Comparison of ENCODE assay signal across 24 cellular contexts in the genomic region with DNA sequence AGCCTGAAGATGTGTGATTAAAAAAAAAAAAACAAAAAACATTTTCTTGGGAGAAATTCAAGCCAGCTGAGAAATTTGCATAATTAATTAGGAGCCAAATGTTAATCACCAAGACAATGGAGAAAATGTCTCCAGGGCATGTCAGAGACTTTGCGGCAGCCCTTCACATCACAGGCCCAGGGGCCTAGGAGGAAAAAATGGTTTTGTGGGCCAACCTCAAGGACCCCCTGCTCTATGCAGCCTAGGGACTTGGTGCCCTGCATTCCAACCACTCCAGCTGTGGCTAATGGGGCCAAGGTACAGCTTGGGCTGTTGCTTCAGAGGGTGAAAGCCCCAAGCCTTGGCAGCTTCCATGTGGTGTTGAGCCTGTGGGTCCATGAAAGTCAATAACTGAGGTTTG.
DNase-seq lines count a peak whose midpoint lies in the region; ATAC-seq, FAIRE-seq and TF ChIP-seq lines count a peak whose summit lies in the region.
"Had no signal": no experiment of that assay in that cellular context is flagged by ENCODE, and none has a peak within 500 bp of the region (broad histone marks: within the 10 kb centered on the region; RNA-seq: fewer than 3 reads in every experiment).

No MANE protein-coding gene starts in this region.

- CTCF ChIA-PET in A549 (lab: Yijun Ruan, JAX), result no interaction called here
- CTCF ChIA-PET in WTC11 (lab: Charles Lee), result no interaction called here

- DNase-seq in A549 (ENCODE audit: low read depth in 1 of 2, low spot score in 1 of 2) (no peak), WTC11 (ENCODE audit: low spot score) (no peak), endodermal cell (no peak), GM12891 (ENCODE audit: insufficient read length, low spot score) (no peak)
- DNase-seq in activated CD8-positive, alpha-beta memory T cell treated with anti-CD3 and anti-CD28 coated beads, Interleukin-2, amount 50 U/mL, for 48 hours, result no peak
- DNase-seq: ACHN; BE2C; C1 segment of cervical spinal cord; CD4-positive, alpha-beta memory T cell; CD4-positive, CD25-positive, alpha-beta regulatory T cell; CD8-positive, alpha-beta memory T cell; COR-L47; DMS 273 treated with DMSO at 0.1 percent for 48 hours; DMS153; DMS53; DMS79; DND-41; EL; GDM1 had no signal

- H3K4me3 Mint-ChIP-seq in WTC11 (no peak overlapping the region), endodermal cell (no peak overlapping the region)
- H3K4me3 Mint-ChIP-seq: CD14-positive monocyte; CD4-positive, alpha-beta memory T cell; CD4-positive, CD25-positive, alpha-beta regulatory T cell; CD8-positive, alpha-beta memory T cell had no signal

- H3K27me3 Mint-ChIP-seq in WTC11 (ENCODE audit: low read depth) (no peaks in the 10 kb centered on the region; the same call in 1 of the 2 replicates), endodermal cell (ENCODE audit: insufficient read depth) (no peaks in the 10 kb centered on the region)
- H3K27me3 Mint-ChIP-seq: CD4-positive, alpha-beta memory T cell; CD8-positive, alpha-beta memory T cell had no signal

- TF ChIP-seq RAD21 in A549 (conservative IDR thresholded peaks at IDR 0.05 in 1 of 2, IDR thresholded peaks at IDR 0.05 in 1 of 2), result no peak

- POLR2A ChIA-PET in A549 (lab: Yijun Ruan, JAX), result no interaction called here
- POLR2A ChIA-PET in WTC11 (lab: Charles Lee), result no interaction called here

- no peak overlapping the region for H3K9ac ChIP-seq in endodermal cell (ENCODE audit: extremely low read depth, low read length, poor library complexity, severe bottlenecking)
- H3K9ac ChIP-seq: BLaER1 had no signal

- H3K36me3 Mint-ChIP-seq in WTC11 (peaks cover 41% of the 10 kb centered on the region), endodermal cell (ENCODE audit: low read depth) (peaks cover 6% of the 10 kb centered on the region)
- H3K36me3 Mint-ChIP-seq: CD14-positive monocyte; CD4-positive, alpha-beta memory T cell; CD4-positive, CD25-positive, alpha-beta regulatory T cell; CD8-positive, alpha-beta memory T cell had no signal

- H3K4me1 Mint-ChIP-seq in WTC11 (no peaks in the 10 kb centered on the region), endodermal cell (no peaks in the 10 kb centered on the region)
- H3K4me1 Mint-ChIP-seq: CD14-positive monocyte; CD4-positive, alpha-beta memory T cell; CD4-positive, CD25-positive, alpha-beta regulatory T cell; CD8-positive, alpha-beta memory T cell had no signal

- H3K9me3 Mint-ChIP-seq in WTC11 (peaks cover 68% of the 10 kb centered on the region), endodermal cell (peaks cover 61% of the 10 kb centered on the region)

- H3K9me3 ChIP-seq in A549 (peaks cover 10% of the 10 kb centered on the region), endodermal cell (ENCODE audit: control insufficient read depth, low read length) (peaks cover 31% of the 10 kb centered on the region)
- H3K9me3 ChIP-seq: BE2C had no signal

- H3K4me1 ChIP-seq in A549, result no peaks in the 10 kb centered on the region
- H3K4me1 ChIP-seq in endodermal cell (ENCODE audit: control insufficient read depth, insufficient read depth, low read length), result no peaks in the 10 kb centered on the region
- H3K4me1 ChIP-seq: BE2C, BLaER1 had no signal

- H3K27ac ChIP-seq in A549, result no peak overlapping the region
- H3K27ac ChIP-seq in endodermal cell (ENCODE audit: low read depth, low read length), result no peak overlapping the region
- H3K27ac ChIP-seq: 22Rv1, BLaER1 had no signal

- no peak for TF ChIP-seq CTCF in A549 (IDR thresholded peaks at IDR 0.05)
- no peak for TF ChIP-seq CTCF in WTC11 (IDR thresholded peaks at IDR 0.05)
- no peak for TF ChIP-seq CTCF in endodermal cell (conservative IDR thresholded peaks at IDR 0.05)

- no peaks in the 10 kb centered on the region for H3K36me3 ChIP-seq in endodermal cell (ENCODE audit: control insufficient read depth, insufficient read depth, low read length)
- H3K36me3 ChIP-seq: BE2C, BLaER1 had no signal

- H3K27ac Mint-ChIP-seq in WTC11 (no peak overlapping the region), endodermal cell (no peak overlapping the region)
- H3K27ac Mint-ChIP-seq: CD14-positive monocyte; CD4-positive, alpha-beta memory T cell; CD4-positive, CD25-positive, alpha-beta regulatory T cell; CD8-positive, alpha-beta memory T cell had no signal

- TF ChIP-seq POLR2A in A549 (IDR thresholded peaks at IDR 0.05; ENCODE audit: low read length), result no peak
- no peak for TF ChIP-seq POLR2A in GM12891 (IDR thresholded peaks at IDR 0.05; ENCODE audit: low read depth, low read length)

- no peaks in the 10 kb centered on the region for H3K27me3 ChIP-seq in endodermal cell (ENCODE audit: control insufficient read depth, insufficient read depth, low read length, poor library complexity, severe bottlenecking)
- H3K27me3 ChIP-seq: BE2C, BLaER1 had no signal

- 96% methylated on average over 1 of the region's 1 CpG for WGBS in A549 (ENCODE audit: missing lambda C conversion rate)
- 97% methylated on average over 1 of the region's 1 CpG; no CpG with 5 or more reads in 1 of the 2 experiments for WGBS in endodermal cell (ENCODE audit: insufficient coverage in 1 of 2, insufficient read length in 1 of 2), 2 experiments

- no peak for TF ChIP-seq EP300 in A549 (IDR thresholded peaks at IDR 0.05)

- ATAC-seq in A549, result no peak
- ATAC-seq in WTC11, result no peak
- ATAC-seq: GM12878 had no signal

- H3K4me3 ChIP-seq in A549, result no peak overlapping the region
- H3K4me3 ChIP-seq in endodermal cell (ENCODE audit: low read length), result peak overlapping the region; percentile 23
- H3K4me3 ChIP-seq: BLaER1, GM12878 had no signal

- no peak overlapping the region for H3K4me2 ChIP-seq in A549
- H3K4me2 ChIP-seq: BLaER1 had no signal

- no peak for FAIRE-seq in A549 (lab: Jason Lieb, UNC)
- FAIRE-seq in GM12891 (lab: Jason Lieb, UNC), result no peak
- FAIRE-seq: GM12878, GM19239 had no signal

TF ChIP-seq in A549, 52 proteins besides CTCF, POLR2A, EP300 and RAD21:
- TF ChIP-seq ZFP36 (IDR thresholded peaks at IDR 0.05; ENCODE audit: borderline replicate concordance, partially characterized antibody) (peak; percentile 88), MAFK (IDR thresholded peaks at IDR 0.05; ENCODE audit: partially characterized antibody) (no peak), CHD4 (IDR thresholded peaks at IDR 0.05; ENCODE audit: borderline replicate concordance) (no peak), MAX (IDR thresholded peaks at IDR 0.05) (no peak)

TF ChIP-seq in WTC11, 78 proteins besides CTCF, POLR2A, EP300 and RAD21:
- TF ChIP-seq, protein P1, sequence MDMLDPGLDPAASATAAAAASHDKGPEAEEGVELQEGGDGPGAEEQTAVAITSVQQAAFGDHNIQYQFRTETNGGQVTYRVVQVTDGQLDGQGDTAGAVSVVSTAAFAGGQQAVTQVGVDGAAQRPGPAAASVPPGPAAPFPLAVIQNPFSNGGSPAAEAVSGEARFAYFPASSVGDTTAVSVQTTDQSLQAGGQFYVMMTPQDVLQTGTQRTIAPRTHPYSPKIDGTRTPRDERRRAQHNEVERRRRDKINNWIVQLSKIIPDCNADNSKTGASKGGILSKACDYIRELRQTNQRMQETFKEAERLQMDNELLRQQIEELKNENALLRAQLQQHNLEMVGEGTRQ (CRISPR knock-in tag; IDR thresholded peaks at IDR 0.05), result no peak
- TF ChIP-seq ZNF121 (CRISPR knock-in tag; IDR thresholded peaks at IDR 0.05), result peak; percentile 83; the same call in 1 of the 2 replicates

TF ChIP-seq in GM12891, 5 proteins besides CTCF, POLR2A, EP300 and RAD21:
- TF ChIP-seq PAX5 (IDR thresholded peaks at IDR 0.05; ENCODE audit: insufficient read depth, low read length, severe bottlenecking) (no peak), POU2F2 (IDR thresholded peaks at IDR 0.05; ENCODE audit: low read depth, low read length) (no peak), POLR2AphosphoS5 (IDR thresholded peaks at IDR 0.05; ENCODE audit: low read depth, low read length) (no peak), SPI1 (IDR thresholded peaks at IDR 0.05; ENCODE audit: low read depth, low read length) (no peak), TAF1 (IDR thresholded peaks at IDR 0.05; ENCODE audit: low read depth, low read length) (no peak)
